Comparison of ENCODE assay signal across 8 cellular contexts in the genomic region with DNA sequence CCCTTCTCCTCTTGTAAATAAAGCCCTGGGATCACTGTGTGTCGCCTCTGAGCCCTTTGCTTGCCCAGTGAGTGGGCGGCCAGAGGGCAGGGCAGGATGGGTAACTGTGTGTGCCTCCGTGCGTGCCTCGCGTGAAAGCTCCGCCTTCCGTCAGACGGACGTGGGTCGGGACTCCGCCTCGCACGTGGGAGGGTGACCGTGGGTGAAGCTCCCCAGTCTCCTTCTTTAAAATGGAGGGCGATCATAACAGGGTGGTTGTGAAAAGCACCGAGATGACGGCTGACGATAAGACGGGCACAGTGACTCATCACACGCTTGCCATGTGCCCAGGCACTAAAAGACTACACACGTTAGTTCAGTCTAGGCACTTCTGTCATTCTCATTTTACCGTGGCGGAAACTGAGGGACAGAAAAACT. TPM values are rescaled to one million over a fixed set of nuclear protein-coding genes. Genes with fewer than 3 reads are reported as not detected.
DNase-seq lines count a peak whose midpoint lies in the region; ATAC-seq, FAIRE-seq and TF ChIP-seq lines count a peak whose summit lies in the region.

No MANE protein-coding gene starts in this region.

- ATAC-seq in left ventricle myocardium superior (peak; percentile 12), GM19397 (IDR thresholded peaks at IDR 0.05; ENCODE audit: unreplicated experiment) (no peak)

- H4K20me1 ChIP-seq in GM23248 (ENCODE audit: insufficient read depth) = no peaks in the 10 kb centered on the region

- 15 to 36% methylated on average over 22 to 24 of the region's 24 CpGs for WGBS in GM23248 (ENCODE audit: low coverage in 1 of 2, low lambda C conversion rate in 2 of 2, missing lambda C conversion rate in 2 of 2), 2 experiments
- WGBS in small intestine, 3 donors = 5 to 31% (median 7%) methylated on average over 24 of the region's 24 CpGs

- no peaks in the 10 kb centered on the region for H3K79me2 ChIP-seq in GM23248 (ENCODE audit: insufficient read depth)

- H3K36me3 ChIP-seq in GM23248 (ENCODE audit: low read depth) (peaks cover 10% of the 10 kb centered on the region), Peyer's patch (peaks cover 0 to 22% (median 0%) of the 10 kb centered on the region in 3 donors), small intestine (ENCODE audit: control insufficient read depth in 2 of 2, insufficient read depth in 2 of 2, low read length in 2 of 2) (peaks cover 3 to 5% of the 10 kb centered on the region in 2 donors), MG63 (peaks cover 19% of the 10 kb centered on the region)

- peak overlapping the region; percentile 86 for H3K27ac ChIP-seq in GM23248
- peak overlapping the region; percentile 89 to 100 (median 95) for H3K27ac ChIP-seq in Peyer's patch
- H3K27ac ChIP-seq in small intestine (ENCODE audit: low read depth in 1 of 2, low read length in 1 of 2) = peak overlapping the region; percentile 98 to 99

- no peaks in the 10 kb centered on the region for H3K9me2 ChIP-seq in GM23248 (ENCODE audit: insufficient read depth)

- peaks cover 23% of the 10 kb centered on the region for H3F3A ChIP-seq in GM23248 (ENCODE audit: insufficient read depth)

- peak overlapping the region; percentile 79 for H3K9ac ChIP-seq in GM23248

- peak overlapping the region; percentile 78 for H2AFZ ChIP-seq in GM23248

- H3K4me1 ChIP-seq in GM23248 (ENCODE audit: insufficient read depth) (0 out of 2 replicates have a peak, but pooled peaks cover 7% of the 10 kb centered on the region), Peyer's patch (peaks cover 9 to 62% (median 54%) of the 10 kb centered on the region in 4 donors), small intestine (ENCODE audit: control insufficient read depth in 2 of 2, insufficient read depth in 1 of 2, low read depth in 1 of 2, low read length in 1 of 2) (peaks cover 0 to 2% of the 10 kb centered on the region in 2 donors)

- in situ Hi-C loops in GM23248 (cut with MboI) = no loop called here

- H3K4me2 ChIP-seq in GM23248 (ENCODE audit: unreplicated experiment) = peak overlapping the region; percentile 41

- no peaks in the 10 kb centered on the region for H3K27me3 ChIP-seq in GM23248 (replicated peaks; ENCODE audit: insufficient read depth)
- H3K27me3 ChIP-seq in Peyer's patch = no peaks in the 10 kb centered on the region
- no peaks in the 10 kb centered on the region for H3K27me3 ChIP-seq in small intestine (ENCODE audit: control insufficient read depth in 2 of 2, insufficient read depth in 2 of 2, low read length in 2 of 2)
- H3K27me3 ChIP-seq in MG63 = no peaks in the 10 kb centered on the region

- intact Hi-C loops in left ventricle myocardium superior (cut with micrococcal nuclease) = no loop called here

- peak; percentile 81 for DNase-seq in GM23248
- DNase-seq in Peyer's patch = peak; percentile 72 to 90 (median 87)
- peak; percentile 78 for DNase-seq in activated gamma-delta T cell (lab: John Stamatoyannopoulos, UW)
- DNase-seq in left ventricle myocardium superior = peak; percentile 71
- DNase-seq in small intestine = peak; percentile 85
- no peak for DNase-seq in SKM-1 (lab: John Stamatoyannopoulos, UW; ENCODE audit: unreplicated experiment)
- DNase-seq in MG63 = no peak

- H3K9me3 ChIP-seq in GM23248 (ENCODE audit: low read depth) = no peaks in the 10 kb centered on the region
- no peaks in the 10 kb centered on the region for H3K9me3 ChIP-seq in Peyer's patch
- H3K9me3 ChIP-seq in small intestine (ENCODE audit: control insufficient read depth, low read depth) = no peaks in the 10 kb centered on the region
- no peaks in the 10 kb centered on the region for H3K9me3 ChIP-seq in MG63

- TF ChIP-seq CTCF in Peyer's patch (IDR thresholded peaks at IDR 0.05) = no peak

- H3K4me3 ChIP-seq in GM23248 (peak overlapping the region; percentile 51), Peyer's patch (peak overlapping the region in 3 of 4 donors; percentile 2 to 83 (median 62)), small intestine (ENCODE audit: low read depth in 1 of 2, low read length in 2 of 2) (peak overlapping the region in 1 of 2 donors; percentile 74), MG63 (no peak overlapping the region)

- TF ChIP-seq POLR2A in Peyer's patch (IDR thresholded peaks at IDR 0.05) = no peak

- no peak for FAIRE-seq in small intestine (lab: Jason Lieb, UNC)

RNA-seq across cellular contexts. Expression of a gene that starts 9.2 kb away (rescaled TPM):
- 212 and 221 TPM in 2 replicates for total RNA-seq in GM23248 (2014; rRNA removed; shearing (Covaris generic))
- polyA plus RNA-seq in GM23248 (2016; fragmentation: Nextera tagmentation; extraction: Ambion mirVana) (130 and 137 TPM in 2 replicates), small intestine (100 to 1,000 TPM; 165 to 311 (median 210) TPM)
- total RNA-seq in Peyer's patch (100 to 1,000 TPM; 162 to 219 (median 174) TPM), left ventricle myocardium superior (150 TPM)
- 349 and 524 TPM in 2 replicates for total RNA-seq in MG63 (2014; rRNA removed; shearing (Covaris generic); ENCODE audit: low replicate concordance)

RNA-seq across cellular contexts. Expression of a gene that starts 9.4 kb away (rescaled TPM):
- 25.9 and 39.2 TPM in 2 replicates for total RNA-seq in GM23248 (2014; rRNA removed; shearing (Covaris generic))
- polyA plus RNA-seq in GM23248 (2016; fragmentation: Nextera tagmentation; extraction: Ambion mirVana) (68.6 and 72.1 TPM in 2 replicates), small intestine (10 to 100 TPM; 12.3 to 32.3 (median 14.1) TPM)
- total RNA-seq in Peyer's patch (10 to 100 TPM in 3 of 4 donors, 1 to 10 TPM in 1; 9.1 to 24.8 (median 18.3) TPM), left ventricle myocardium superior (39.4 TPM)
- total RNA-seq in MG63 (2014; rRNA removed; shearing (Covaris generic); ENCODE audit: low replicate concordance) = 23.5 and 56.5 TPM in 2 replicates

RNA-seq across cellular contexts. Expression of a gene that starts 10.1 kb away (rescaled TPM):
- not detected in 2 replicates for total RNA-seq in GM23248 (2014; rRNA removed; shearing (Covaris generic))
- 0.21 and 0.35 TPM in 2 replicates for polyA plus RNA-seq in GM23248 (2016; fragmentation: Nextera tagmentation; extraction: Ambion mirVana)
- 100 to 1,000 TPM in 1 of 4 donors, 10 to 100 TPM in 3; 41.6 to 183 (median 44.4) TPM for total RNA-seq in Peyer's patch
- 6.0 TPM for total RNA-seq in left ventricle myocardium superior
- 10 to 100 TPM; 40.7 to 81.1 (median 76.7) TPM for polyA plus RNA-seq in small intestine
- not detected in 2 replicates for total RNA-seq in MG63 (2014; rRNA removed; shearing (Covaris generic); ENCODE audit: low replicate concordance)

RNA-seq across cellular contexts. Expression of a gene that starts 17.5 kb away (rescaled TPM):
- total RNA-seq in GM23248 (2014; rRNA removed; shearing (Covaris generic)) = 261 and 264 TPM in 2 replicates
- polyA plus RNA-seq in GM23248 (2016; fragmentation: Nextera tagmentation; extraction: Ambion mirVana) (247 and 257 TPM in 2 replicates), small intestine (100 to 1,000 TPM; 185 to 379 (median 361) TPM)
- total RNA-seq in Peyer's patch (100 to 1,000 TPM; 146 to 339 (median 156) TPM), left ventricle myocardium superior (238 TPM)
- 136 and 311 TPM in 2 replicates for total RNA-seq in MG63 (2014; rRNA removed; shearing (Covaris generic); ENCODE audit: low replicate concordance)

RNA-seq across cellular contexts. Expression of a gene that starts 17.7 kb away (rescaled TPM):
- total RNA-seq in GM23248 (2014; rRNA removed; shearing (Covaris generic)) = not detected in 2 replicates
- polyA plus RNA-seq in GM23248 (2016; fragmentation: Nextera tagmentation; extraction: Ambion mirVana) (not detected in 2 replicates), small intestine (not detected)
- total RNA-seq in Peyer's patch (not detected), left ventricle myocardium superior (not detected)
- total RNA-seq in MG63 (2014; rRNA removed; shearing (Covaris generic); ENCODE audit: low replicate concordance) = not detected in 2 replicates

Comparison
In these comparisons a context has a peak if more than half of its experiments do, and no peak if none do; other contexts are left out.
1. DNase-seq: peak in GM23248 (single experiment), Peyer's patch (3 of 3), activated gamma-delta T cell (single experiment), left ventricle myocardium superior (single experiment) and small intestine (single experiment); none in SKM-1 (single experiment) and MG63 (single experiment).
2. Peak in every context shown above with its lines, with median percentiles within 50 percentile points of each other: H3K27ac ChIP-seq.